Comparison of ENCODE assay signal across 2 cellular contexts in the genomic region with DNA sequence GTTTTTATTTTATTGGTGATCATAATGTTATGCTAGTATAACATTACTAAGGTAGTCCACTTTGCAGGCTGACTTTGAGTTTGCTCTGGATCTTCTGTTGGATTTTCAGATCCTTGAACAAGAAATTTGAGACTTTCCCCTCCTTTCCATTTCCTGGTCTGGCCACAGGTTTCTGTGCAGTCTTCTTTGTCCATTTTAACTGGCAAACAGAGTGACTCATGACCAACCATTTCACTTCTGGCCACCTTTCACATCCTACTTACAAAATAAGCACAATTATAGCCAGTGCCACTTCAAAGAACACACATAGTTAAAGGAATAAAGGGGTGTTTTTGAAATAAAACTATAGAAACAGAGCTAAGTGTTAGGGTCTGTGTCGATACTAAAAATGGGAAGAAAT.
TF ChIP-seq lines count a peak whose summit lies in the region.

No MANE protein-coding gene starts in this region.

TF ChIP-seq in GM12878, 131 proteins besides CTCF, POLR2A, EP300 and RAD21 (continued from another document):
- TF ChIP-seq, protein P1, sequence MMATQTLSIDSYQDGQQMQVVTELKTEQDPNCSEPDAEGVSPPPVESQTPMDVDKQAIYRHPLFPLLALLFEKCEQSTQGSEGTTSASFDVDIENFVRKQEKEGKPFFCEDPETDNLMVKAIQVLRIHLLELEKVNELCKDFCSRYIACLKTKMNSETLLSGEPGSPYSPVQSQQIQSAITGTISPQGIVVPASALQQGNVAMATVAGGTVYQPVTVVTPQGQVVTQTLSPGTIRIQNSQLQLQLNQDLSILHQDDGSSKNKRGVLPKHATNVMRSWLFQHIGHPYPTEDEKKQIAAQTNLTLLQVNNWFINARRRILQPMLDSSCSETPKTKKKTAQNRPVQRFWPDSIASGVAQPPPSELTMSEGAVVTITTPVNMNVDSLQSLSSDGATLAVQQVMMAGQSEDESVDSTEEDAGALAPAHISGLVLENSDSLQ (IDR thresholded peaks at IDR 0.05) = no peak
- no peak for TF ChIP-seq IKZF1 (conservative IDR thresholded peaks at IDR 0.05)
- TF ChIP-seq HDAC2 (IDR thresholded peaks at IDR 0.05) = no peak
- no peak for TF ChIP-seq ASH2L (IDR thresholded peaks at IDR 0.05; ENCODE audit: borderline replicate concordance, low read depth)
- no peak for TF ChIP-seq RAD51 (IDR thresholded peaks at IDR 0.05)
- no peak for TF ChIP-seq YY1 (IDR thresholded peaks at IDR 0.05; ENCODE audit: low read depth, low read length)
- TF ChIP-seq, protein P2, sequence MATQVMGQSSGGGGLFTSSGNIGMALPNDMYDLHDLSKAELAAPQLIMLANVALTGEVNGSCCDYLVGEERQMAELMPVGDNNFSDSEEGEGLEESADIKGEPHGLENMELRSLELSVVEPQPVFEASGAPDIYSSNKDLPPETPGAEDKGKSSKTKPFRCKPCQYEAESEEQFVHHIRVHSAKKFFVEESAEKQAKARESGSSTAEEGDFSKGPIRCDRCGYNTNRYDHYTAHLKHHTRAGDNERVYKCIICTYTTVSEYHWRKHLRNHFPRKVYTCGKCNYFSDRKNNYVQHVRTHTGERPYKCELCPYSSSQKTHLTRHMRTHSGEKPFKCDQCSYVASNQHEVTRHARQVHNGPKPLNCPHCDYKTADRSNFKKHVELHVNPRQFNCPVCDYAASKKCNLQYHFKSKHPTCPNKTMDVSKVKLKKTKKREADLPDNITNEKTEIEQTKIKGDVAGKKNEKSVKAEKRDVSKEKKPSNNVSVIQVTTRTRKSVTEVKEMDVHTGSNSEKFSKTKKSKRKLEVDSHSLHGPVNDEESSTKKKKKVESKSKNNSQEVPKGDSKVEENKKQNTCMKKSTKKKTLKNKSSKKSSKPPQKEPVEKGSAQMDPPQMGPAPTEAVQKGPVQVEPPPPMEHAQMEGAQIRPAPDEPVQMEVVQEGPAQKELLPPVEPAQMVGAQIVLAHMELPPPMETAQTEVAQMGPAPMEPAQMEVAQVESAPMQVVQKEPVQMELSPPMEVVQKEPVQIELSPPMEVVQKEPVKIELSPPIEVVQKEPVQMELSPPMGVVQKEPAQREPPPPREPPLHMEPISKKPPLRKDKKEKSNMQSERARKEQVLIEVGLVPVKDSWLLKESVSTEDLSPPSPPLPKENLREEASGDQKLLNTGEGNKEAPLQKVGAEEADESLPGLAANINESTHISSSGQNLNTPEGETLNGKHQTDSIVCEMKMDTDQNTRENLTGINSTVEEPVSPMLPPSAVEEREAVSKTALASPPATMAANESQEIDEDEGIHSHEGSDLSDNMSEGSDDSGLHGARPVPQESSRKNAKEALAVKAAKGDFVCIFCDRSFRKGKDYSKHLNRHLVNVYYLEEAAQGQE (IDR thresholded peaks at IDR 0.05; ENCODE audit: low read depth, low read length) = no peak
- no peak for TF ChIP-seq SIX5 (IDR thresholded peaks at IDR 0.05; ENCODE audit: low read depth, low read length, severe bottlenecking)
- no peak for TF ChIP-seq TBL1XR1 (IDR thresholded peaks at IDR 0.05; ENCODE audit: low read depth, low read length)
- TF ChIP-seq CHD4 (IDR thresholded peaks at IDR 0.05) = no peak
- no peak for TF ChIP-seq ZNF274 (IDR thresholded peaks at IDR 0.05; ENCODE audit: insufficient read depth, insufficient read length)
- TF ChIP-seq EGR1 (IDR thresholded peaks at IDR 0.05; ENCODE audit: borderline replicate concordance in 1 of 2, low read depth in 2 of 2, low read length in 2 of 2) = no peak
- TF ChIP-seq ZBED1 (IDR thresholded peaks at IDR 0.05; ENCODE audit: borderline replicate concordance) = no peak
- no peak for TF ChIP-seq SMC3 (IDR thresholded peaks at IDR 0.05; ENCODE audit: borderline replicate concordance, low read length)
- no peak for TF ChIP-seq GABPA (IDR thresholded peaks at IDR 0.05; ENCODE audit: low read depth)
- TF ChIP-seq KDM1A (IDR thresholded peaks at IDR 0.05; ENCODE audit: borderline replicate concordance) = no peak

TF ChIP-seq in GM12891, 5 proteins besides CTCF, POLR2A, EP300 and RAD21 (continued from another document):
- TF ChIP-seq TAF1 (IDR thresholded peaks at IDR 0.05; ENCODE audit: low read depth, low read length) = no peak
- no peak for TF ChIP-seq POU2F2 (IDR thresholded peaks at IDR 0.05; ENCODE audit: low read depth, low read length)
- TF ChIP-seq POLR2AphosphoS5 (IDR thresholded peaks at IDR 0.05; ENCODE audit: low read depth, low read length) = no peak
